9 cellular contexts compared by ENCODE assay signal in the genomic region with DNA sequence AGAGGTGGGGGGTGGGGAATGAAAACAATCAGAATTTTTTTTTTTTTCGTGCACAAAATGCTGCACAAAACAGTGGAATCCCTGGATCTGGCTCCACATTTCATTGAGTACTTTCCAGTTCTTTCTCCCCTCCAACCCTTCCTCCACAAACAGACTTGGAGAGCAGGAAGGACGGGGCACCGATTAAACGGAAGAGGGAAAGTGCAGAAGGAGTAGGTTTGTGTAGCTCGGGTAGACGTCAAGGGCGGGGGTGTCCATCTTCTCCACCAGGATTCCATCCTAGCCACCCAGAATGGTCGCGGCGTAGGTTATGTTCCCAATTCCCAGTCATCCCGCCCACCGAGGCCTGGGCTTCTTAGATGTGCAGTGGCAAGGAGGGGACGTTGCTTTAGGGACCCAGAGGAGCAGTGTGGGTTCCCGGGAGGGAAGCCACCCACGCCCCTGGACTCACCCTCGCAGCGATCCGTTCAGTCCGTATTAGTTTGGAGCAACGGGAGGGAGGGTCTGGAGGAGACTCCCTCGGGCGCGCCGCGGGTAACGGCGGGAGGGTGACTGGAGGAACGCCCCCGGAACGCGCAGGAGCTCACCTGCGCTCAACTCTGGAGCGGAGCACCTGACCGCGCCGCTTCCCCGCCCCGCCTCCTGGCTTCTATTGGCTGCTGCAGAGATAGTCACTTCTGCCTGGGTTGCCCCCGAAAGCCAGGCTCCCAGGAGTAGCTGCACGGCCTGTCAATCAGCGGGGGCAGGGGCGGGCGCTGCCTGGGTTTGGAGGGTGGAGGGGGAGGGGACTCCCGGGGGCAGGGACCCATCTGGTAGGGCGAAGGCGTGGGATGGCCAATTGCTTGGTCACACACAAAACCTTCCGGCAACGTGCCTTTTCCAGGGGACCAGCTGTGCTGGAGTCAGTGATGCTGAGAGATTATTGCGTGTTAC. TPM values are rescaled to one million over a fixed set of nuclear protein-coding genes. Genes with fewer than 3 reads are reported as not detected.
DNase-seq lines count a peak whose midpoint lies in the region; FAIRE-seq and TF ChIP-seq lines count a peak whose summit lies in the region.
"Had no signal": no experiment of that assay in that cellular context is flagged by ENCODE, and none has a peak within 500 bp of the region (broad histone marks: within the 10 kb centered on the region; RNA-seq: fewer than 3 reads in every experiment).

A gene with protein sequence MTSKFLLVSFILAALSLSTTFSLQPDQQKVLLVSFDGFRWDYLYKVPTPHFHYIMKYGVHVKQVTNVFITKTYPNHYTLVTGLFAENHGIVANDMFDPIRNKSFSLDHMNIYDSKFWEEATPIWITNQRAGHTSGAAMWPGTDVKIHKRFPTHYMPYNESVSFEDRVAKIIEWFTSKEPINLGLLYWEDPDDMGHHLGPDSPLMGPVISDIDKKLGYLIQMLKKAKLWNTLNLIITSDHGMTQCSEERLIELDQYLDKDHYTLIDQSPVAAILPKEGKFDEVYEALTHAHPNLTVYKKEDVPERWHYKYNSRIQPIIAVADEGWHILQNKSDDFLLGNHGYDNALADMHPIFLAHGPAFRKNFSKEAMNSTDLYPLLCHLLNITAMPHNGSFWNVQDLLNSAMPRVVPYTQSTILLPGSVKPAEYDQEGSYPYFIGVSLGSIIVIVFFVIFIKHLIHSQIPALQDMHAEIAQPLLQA (minus strand): TSS at position 624 of the 933 bp plus-strand sequence. CDS start 2,718 bp downstream, outside the sequence.

- no peaks in the 10 kb centered on the region for H3K9me3 ChIP-seq in HAP-1
- H3K9me3 ChIP-seq in WERI-Rb-1 (ENCODE audit: severe bottlenecking): no peaks in the 10 kb centered on the region
- no peaks in the 10 kb centered on the region for H3K9me3 ChIP-seq in keratinocyte (ENCODE audit: control insufficient read depth, low read depth, low read length)

- H3K4me1 ChIP-seq in HAP-1 (peaks cover 6% of the 10 kb centered on the region; the same call in 1 of the 2 replicates), keratinocyte (ENCODE audit: control insufficient read depth, extremely low read depth, insufficient read depth, low read length) (no peaks in the 10 kb centered on the region)

- TF ChIP-seq CTCF in WERI-Rb-1 (IDR thresholded peaks at IDR 0.05; ENCODE audit: low read depth, low read length) (no peak), bronchial epithelial cell (IDR thresholded peaks at IDR 0.05; ENCODE audit: insufficient read depth, low read length, severe bottlenecking) (no peak), keratinocyte (optimal IDR thresholded peaks at IDR 0.05 in 1 of 3, IDR thresholded peaks at IDR 0.05 in 1 of 3, conservative IDR thresholded peaks at IDR 0.05 in 1 of 3; ENCODE audit: extremely low read depth in 1 of 3, insufficient read depth in 2 of 3, low read length in 3 of 3) (no peak)

- H3K27ac ChIP-seq in WERI-Rb-1 (peak within 1 kb of the TSS; percentile 19), keratinocyte (ENCODE audit: control insufficient read depth, insufficient read depth, low read length) (no peak within 1 kb of the TSS)

- H3K79me2 ChIP-seq in keratinocyte (ENCODE audit: control insufficient read depth, insufficient read depth, low read length): no peaks in the 10 kb centered on the region

- FAIRE-seq in bronchial epithelial cell (lab: Jason Lieb, UNC) (no peak), keratinocyte (lab: Jason Lieb, UNC) (no peak)

- peak within 1 kb of the TSS; percentile 63 for H3K4me2 ChIP-seq in keratinocyte (ENCODE audit: control insufficient read depth, extremely low read depth, insufficient read depth, low read depth, low read length)

- DNase-seq in HAP-1 (ENCODE audit: low spot score in 2 of 2): peak; percentile 54 to 87
- DNase-seq in NCI-H1105 (lab: John Stamatoyannopoulos, UW): peak; percentile 98
- DNase-seq in WERI-Rb-1: peak; percentile 99
- DNase-seq in bronchial epithelial cell (ENCODE audit: low read depth): peak; percentile 46
- no peak for DNase-seq in keratinocyte (ENCODE audit: low read depth, low spot score)
- peak; percentile 6 to 47 for DNase-seq in stimulated activated CD4-positive, alpha-beta T cell treated with anti-CD3 and anti-CD28 coated beads, Interleukin-12 subunit alpha, Interleukin-12 subunit beta, amount 100 ng/mL, for 24 hours (ENCODE audit: low read depth in 2 of 2)
- DNase-seq in SHP77 (lab: John Stamatoyannopoulos, UW): no peak

- H3K9ac ChIP-seq in keratinocyte (ENCODE audit: control insufficient read depth, extremely low read depth, insufficient read depth, low read length): no peak within 1 kb of the TSS

- H4K20me1 ChIP-seq in keratinocyte (ENCODE audit: control insufficient read depth, extremely low read depth, insufficient read depth, low read length): no peaks in the 10 kb centered on the region

- H3K36me3 ChIP-seq in HAP-1 (replicated peaks) (no peaks in the 10 kb centered on the region), WERI-Rb-1 (no peaks in the 10 kb centered on the region), bronchial epithelial cell (ENCODE audit: control insufficient read depth, insufficient read depth, low read length) (no peaks in the 10 kb centered on the region), keratinocyte (ENCODE audit: control insufficient read depth in 2 of 2, extremely low read depth in 1 of 2, insufficient read depth in 2 of 2, low read length in 2 of 2) (no peaks in the 10 kb centered on the region)

- no peaks in the 10 kb centered on the region for H3K9me1 ChIP-seq in keratinocyte (ENCODE audit: control insufficient read depth, extremely low read depth, insufficient read depth, low read length)

- in situ Hi-C loops in HAP-1 (cut with MboI; ENCODE audit: low sequenced_read_pairs): no loop called here

- H3K4me3 ChIP-seq in GM08714 (ENCODE audit: low read length) (peak within 1 kb of the TSS; percentile 63), HAP-1 (peak within 1 kb of the TSS; percentile 50), WERI-Rb-1 (ENCODE audit: low read depth, low read length) (peak within 1 kb of the TSS; percentile 96), bronchial epithelial cell (ENCODE audit: low read depth, low read length) (peak within 1 kb of the TSS; percentile 37), keratinocyte (ENCODE audit: control insufficient read depth in 2 of 3, extremely low read depth in 1 of 3, insufficient read depth in 2 of 3, low read depth in 1 of 3, low read length in 3 of 3) (peak within 1 kb of the TSS in 2 of 3 experiments; percentile 20 to 25)

- H3K27me3 ChIP-seq in HAP-1 (ENCODE audit: low read depth) (no peaks in the 10 kb centered on the region), WERI-Rb-1 (ENCODE audit: insufficient read depth, low read depth, severe bottlenecking) (no peaks in the 10 kb centered on the region), bronchial epithelial cell (ENCODE audit: control insufficient read depth, insufficient read depth, low read length) (peaks cover 2% of the 10 kb centered on the region), keratinocyte (ENCODE audit: control insufficient read depth, extremely low read depth, insufficient read depth, low read length) (peaks cover 15% of the 10 kb centered on the region)

- dilution Hi-C loops in keratinocyte (cut with MboI; ENCODE audit: extremely low pct_ligation_motif_present, low sequenced_read_pairs): no loop called here

- peak within 1 kb of the TSS; percentile 13 for H2AFZ ChIP-seq in keratinocyte (ENCODE audit: control insufficient read depth, low read length)

RNA-seq across cellular contexts. Expression of the gene that starts here (rescaled TPM):
- 0.26 and 0.64 TPM in 2 replicates for total RNA-seq in bronchial epithelial cell
- polyA plus RNA-seq in keratinocyte: 0.02 to 0.10 TPM (median 0.07 TPM) in 3 replicates
- polyA plus RNA-seq in keratinocyte (2011; ENCODE audit: low read depth): not detected
- 0.03 and 0.09 TPM in 2 replicates for polyA plus RNA-seq in keratinocyte (2011; cell fraction: cytosol; rRNA removed)
- polyA plus RNA-seq in keratinocyte (2011; cell fraction: nucleus; rRNA removed): 0.25 TPM in 2 replicates
- 0.02 and 0.06 TPM in 2 replicates for polyA plus RNA-seq in keratinocyte (2012; ENCODE audit: low replicate concordance)
- 0.13 TPM in 1 of 3 replicates, not detected in the others for polyA minus RNA-seq in keratinocyte
- not detected for polyA minus RNA-seq in keratinocyte (2011; cell fraction: cytosol; rRNA and poly(A)+ RNA removed)
- polyA minus RNA-seq in keratinocyte (2011; cell fraction: nucleus; rRNA and poly(A)+ RNA removed): 0.11 and 0.54 TPM in 2 replicates
- total RNA-seq: glomerular endothelial cell had no signal

Comparison
In these comparisons a context has a peak if more than half of its experiments do, and no peak if none do; other contexts are left out.
1. Peak in DNase-seq and H3K4me3 ChIP-seq in bronchial epithelial cell; RNA of the gene not detected or under 1 TPM.
2. H3K4me3 ChIP-seq: peak in every context shown above with its lines; median percentile 96 in WERI-Rb-1; 63 in GM08714; 50 in HAP-1; 37 in bronchial epithelial cell; 22 in keratinocyte.
3. DNase-seq: peak in HAP-1 (2 of 2), NCI-H1105 (single experiment), WERI-Rb-1 (single experiment) and stimulated activated CD4-positive, alpha-beta T cell treated with anti-CD3 and anti-CD28 coated beads, Interleukin-12 subunit alpha, Interleukin-12 subunit beta, amount 100 ng/mL, for 24 hours (2 of 2); none in keratinocyte (single experiment) and SHP77 (0 of 2).